7 cellular contexts compared by ENCODE assay signal in the genomic region with DNA sequence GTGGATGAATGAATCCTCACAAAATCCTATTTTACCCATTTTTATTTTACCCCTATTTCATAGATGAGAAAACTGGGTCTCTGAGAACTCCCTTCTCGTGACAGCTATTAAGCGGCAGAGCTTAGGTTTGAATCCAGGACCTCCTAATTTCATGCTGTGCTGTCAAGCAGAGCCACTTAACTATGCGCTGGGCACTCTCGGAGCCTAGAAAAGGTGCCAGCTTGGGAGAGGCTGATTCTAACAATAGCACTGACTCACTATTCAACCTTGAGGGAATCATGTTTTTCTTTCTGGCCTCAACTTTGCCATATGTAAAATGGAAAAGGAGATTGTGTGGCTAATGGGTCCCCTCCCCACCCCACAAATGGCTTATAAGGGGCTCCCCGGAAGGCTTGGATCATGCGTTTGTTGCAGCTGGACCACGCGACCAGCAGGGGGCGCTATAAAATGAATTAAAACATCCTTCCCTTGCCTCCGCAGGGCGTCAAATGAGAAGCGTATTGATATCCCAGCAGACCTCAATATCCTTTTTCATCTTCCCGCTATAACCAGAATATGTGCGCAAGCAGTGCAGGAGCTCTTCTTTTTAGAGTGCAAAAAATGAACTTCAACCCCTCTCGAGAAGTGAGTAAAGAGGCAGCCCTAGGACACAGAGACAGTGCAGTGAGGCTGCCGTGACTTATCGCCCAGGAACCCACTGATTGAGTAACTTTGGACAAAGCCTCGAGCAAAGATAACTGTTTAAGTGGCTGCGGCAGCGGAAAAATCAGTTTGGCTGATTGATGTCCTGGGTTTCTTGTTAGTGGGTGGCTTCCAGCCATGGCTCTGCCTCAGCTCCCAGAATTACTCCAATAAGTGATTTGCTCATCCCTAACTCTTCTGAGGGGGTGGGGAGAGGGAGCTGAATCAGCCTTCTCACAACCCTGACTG. TPM values are rescaled to one million over a fixed set of nuclear protein-coding genes. Genes with fewer than 3 reads are reported as not detected.
DNase-seq lines count a peak whose midpoint lies in the region; ATAC-seq, FAIRE-seq and TF ChIP-seq lines count a peak whose summit lies in the region.

No MANE protein-coding gene starts in this region.

- no peak overlapping the region for H3K27ac ChIP-seq in HCT116 (ENCODE audit: low read depth, low read length)
- no peak overlapping the region for H3K27ac ChIP-seq in endothelial cell of umbilical vein (ENCODE audit: insufficient read depth, low read depth, low read length)
- H3K27ac ChIP-seq in neuronal stem cell (replicated peaks; ENCODE audit: low read length), result no peak overlapping the region

- RAD21 ChIA-PET in HCT116 (lab: Charles Lee; ENCODE audit: low non-redundant PET in 1 of 2, low total read pairs in 2 of 2, uncharacterized antibody in 2 of 2, unreplicated experiment in 2 of 2), result interaction anchor here (1.4 to 1.6 kb wide), 2 partner anchors 166 kb away, joined by 8 to 12 read pairs; no protein-coding TSS in a partner anchor

- H3K9ac ChIP-seq in HCT116 (ENCODE audit: low read length) (no peak overlapping the region), endothelial cell of umbilical vein (replicated peaks; ENCODE audit: extremely low read depth, insufficient read depth, low read length) (no peak overlapping the region), neuronal stem cell (ENCODE audit: low read depth, low read length, poor library complexity) (no peak overlapping the region)

- H3K23ac ChIP-seq in neuronal stem cell (ENCODE audit: low read depth, low read length, poor library complexity), result no peak overlapping the region

- CTCF ChIA-PET in HCT116 (lab: Charles Lee), result interaction anchor here (0.9 to 2.5 kb wide), 5 partner anchors 9 to 165 kb away, joined by 4 to 22 read pairs (median 9); no protein-coding TSS in a partner anchor
- CTCF ChIA-PET in endothelial cell of umbilical vein (lab: Charles Lee), result interaction anchor here (0.7 to 5.1 kb wide), 18 partner anchors 13 to 242 kb away, joined by 3 to 159 read pairs (median 4); no protein-coding TSS in a partner anchor

- DNase-seq in D721Med (ENCODE audit: insufficient read length, low spot score) (no peak), HCT116 (ENCODE audit: low read depth, low spot score) (peak; percentile 19), SK-MEL-5 (ENCODE audit: low read depth, low spot score) (peak; percentile 64), endothelial cell of umbilical vein (ENCODE audit: low read depth, low spot score) (peak; percentile 30), neuronal stem cell (ENCODE audit: low spot score) (peak; percentile 61), putamen (ENCODE audit: low spot score) (no peak)

- peak; percentile 90 for ATAC-seq in HCT116
- ATAC-seq in GM19023 (IDR thresholded peaks at IDR 0.05; ENCODE audit: unreplicated experiment), result no peak

- TF ChIP-seq POLR2A in HCT116 (IDR thresholded peaks at IDR 0.05; ENCODE audit: borderline replicate concordance, extremely low read depth, insufficient read depth, insufficient read length) (no peak), endothelial cell of umbilical vein (IDR thresholded peaks at IDR 0.05; ENCODE audit: low read depth, low read length) (no peak)

- BruUV-seq in HCT116 (replicated peaks; lab: Mats Ljungman, UMichigan) (no TSS peak), endothelial cell of umbilical vein (replicated peaks; lab: Mats Ljungman, UMichigan) (no TSS peak)

- no peak overlapping the region for H3K18ac ChIP-seq in neuronal stem cell (ENCODE audit: low read length)

- H2BK120ac ChIP-seq in neuronal stem cell (ENCODE audit: low read depth, low read length), result no peak overlapping the region

- no peak overlapping the region for H4K8ac ChIP-seq in neuronal stem cell (ENCODE audit: low read depth, low read length)

- FAIRE-seq in D721Med (lab: Jason Lieb, UNC) (no peak), endothelial cell of umbilical vein (lab: Jason Lieb, UNC) (peak; percentile 57)

- no peak overlapping the region for H2BK5ac ChIP-seq in neuronal stem cell (ENCODE audit: low read length)

- no peak overlapping the region for H2BK15ac ChIP-seq in neuronal stem cell (ENCODE audit: low read length)

- peak; percentile 56 for TF ChIP-seq RAD21 in HCT116 (IDR thresholded peaks at IDR 0.05; ENCODE audit: low read depth)

- intact Hi-C loops in HCT116 (cut with micrococcal nuclease) (loop anchor here (1.0 kb wide), 2 partner anchors 87 to 166 kb away; no protein-coding TSS in a partner anchor), endothelial cell of umbilical vein (cut with micrococcal nuclease) (loop anchor here (1.0 to 2.0 kb wide), 3 partner anchors 95 to 448 kb away; a partner anchor contains a TSS)

- no CpG with 5 or more reads among the region's 20 CpGs for WGBS in neuronal stem cell (ENCODE audit: extremely low coverage in 2 of 2, insufficient read length in 2 of 2, insufficient replicate concordance in 1 of 2), 2 donors

- H3K9me1 ChIP-seq in endothelial cell of umbilical vein (replicated peaks; ENCODE audit: control insufficient read depth, extremely low read depth, insufficient read depth, low read length), result no peaks in the 10 kb centered on the region

- H2BK12ac ChIP-seq in neuronal stem cell (ENCODE audit: low read length), result no peak overlapping the region

- H3K4ac ChIP-seq in neuronal stem cell (ENCODE audit: low read length), result no peak overlapping the region

- H2AFZ ChIP-seq in HCT116 (ENCODE audit: low read depth, low read length, poor library complexity, severe bottlenecking), result no peak overlapping the region
- H2AFZ ChIP-seq in endothelial cell of umbilical vein (ENCODE audit: low read depth, low read length), result no peak overlapping the region
- H2AFZ ChIP-seq in neuronal stem cell (ENCODE audit: low read length), result no peak overlapping the region

- H3K4me2 ChIP-seq in HCT116 (ENCODE audit: low read length), result no peak overlapping the region
- no peak overlapping the region for H3K4me2 ChIP-seq in endothelial cell of umbilical vein (ENCODE audit: insufficient read depth, low read length)
- no peak overlapping the region for H3K4me2 ChIP-seq in neuronal stem cell (ENCODE audit: insufficient read depth, low read length, poor library complexity, severe bottlenecking)

- no peak overlapping the region for H4K91ac ChIP-seq in neuronal stem cell (ENCODE audit: low read depth, low read length, poor library complexity)

- in situ Hi-C loops in SK-MEL-5 (cut with HindIII; ENCODE audit: low pct_unique_long_range_greater_than_20kb, low sequenced_read_pairs), result no loop called here

- H4K20me1 ChIP-seq in HCT116 (ENCODE audit: insufficient read depth) (no peaks in the 10 kb centered on the region), endothelial cell of umbilical vein (replicated peaks; ENCODE audit: control insufficient read depth, extremely low read depth, insufficient read depth, low read length) (no peaks in the 10 kb centered on the region)

- H3K79me2 ChIP-seq in HCT116 (ENCODE audit: insufficient read depth, low read length), result no peaks in the 10 kb centered on the region
- no peaks in the 10 kb centered on the region for H3K79me2 ChIP-seq in endothelial cell of umbilical vein (ENCODE audit: control insufficient read depth, insufficient read depth, low read length)

- dilution Hi-C loops in endothelial cell of umbilical vein (cut with MboI; ENCODE audit: extremely low pct_ligation_motif_present, low sequenced_read_pairs), result no loop called here

- H3K27me3 ChIP-seq in HCT116 (ENCODE audit: insufficient read depth, low read length), result peaks cover 69% of the 10 kb centered on the region
- peaks cover 0 to 4% of the 10 kb centered on the region in 2 experiments for H3K27me3 ChIP-seq in endothelial cell of umbilical vein (ENCODE audit: control insufficient read depth in 2 of 2, insufficient read depth in 2 of 2, low read length in 2 of 2)
- peaks cover 0 to 5% (median 0%) of the 10 kb centered on the region in 3 experiments for H3K27me3 ChIP-seq in neuronal stem cell (ENCODE audit: control insufficient read depth in 3 of 3, insufficient read depth in 3 of 3, low read depth in 1 of 3, low read length in 3 of 3)

- H3K4me1 ChIP-seq in HCT116 (ENCODE audit: control insufficient read depth in 1 of 2, insufficient read depth in 2 of 2, low read length in 2 of 2) (no peaks in the 10 kb centered on the region), endothelial cell of umbilical vein (ENCODE audit: control insufficient read depth, extremely low read depth, insufficient read depth, low read length) (no peaks in the 10 kb centered on the region), neuronal stem cell (ENCODE audit: control insufficient read depth in 2 of 2, insufficient read depth in 1 of 2, low read depth in 1 of 2, low read length in 2 of 2) (peaks cover 0 to 2% of the 10 kb centered on the region in 2 donors)

- H3K79me1 ChIP-seq in neuronal stem cell (ENCODE audit: low read depth, low read length), result no peaks in the 10 kb centered on the region

- H3K14ac ChIP-seq in neuronal stem cell (ENCODE audit: low read length), result no peak overlapping the region

- H3K9me3 ChIP-seq in HCT116 (ENCODE audit: control insufficient read depth in 1 of 2, insufficient read depth in 1 of 2, low read depth in 1 of 2, low read length in 2 of 2) (no peaks in the 10 kb centered on the region), endothelial cell of umbilical vein (replicated peaks; ENCODE audit: control insufficient read depth, insufficient read depth, low read length) (no peaks in the 10 kb centered on the region), neuronal stem cell (replicated peaks in 1 of 2; ENCODE audit: control insufficient read depth in 2 of 2, insufficient read depth in 1 of 2, low read depth in 1 of 2, low read length in 2 of 2) (no peaks in the 10 kb centered on the region)

- POLR2A ChIA-PET in HCT116 (lab: Charles Lee), result no interaction called here
- POLR2A ChIA-PET in endothelial cell of umbilical vein (lab: Charles Lee), result no interaction called here

- H3K4me3 ChIP-seq in HCT116 (replicated peaks in 1 of 2; ENCODE audit: low read depth in 1 of 2, low read length in 2 of 2), result no peak overlapping the region
- no peak overlapping the region for H3K4me3 ChIP-seq in endothelial cell of umbilical vein (replicated peaks in 1 of 3; ENCODE audit: insufficient read depth in 1 of 3, low read depth in 1 of 3, low read length in 3 of 3)
- no peak overlapping the region for H3K4me3 ChIP-seq in neuronal stem cell (ENCODE audit: low read length in 2 of 2)

- no peaks in the 10 kb centered on the region for H3K9me2 ChIP-seq in HCT116 (ENCODE audit: insufficient read depth)

- peak; percentile 71 for TF ChIP-seq CTCF in D721Med (IDR thresholded peaks at IDR 0.05; ENCODE audit: insufficient read depth, missing control alignments)
- peak; percentile 58 to 98 (median 80); a peak in 5 of 6 replicates for TF ChIP-seq CTCF in HCT116 (IDR thresholded peaks at IDR 0.05 in 2 of 3, conservative IDR thresholded peaks at IDR 0.05 in 1 of 3; ENCODE audit: borderline replicate concordance in 1 of 3, insufficient read depth in 1 of 3, low read depth in 2 of 3, low read length in 2 of 3)
- TF ChIP-seq CTCF in endothelial cell of umbilical vein (IDR thresholded peaks at IDR 0.05; ENCODE audit: extremely low read depth in 1 of 2, insufficient read depth in 1 of 2, low read depth in 1 of 2, low read length in 2 of 2), result peak; percentile 79 to 88

- H3K36me3 ChIP-seq in HCT116 (ENCODE audit: control insufficient read depth in 1 of 2, insufficient read depth in 2 of 2, low read length in 2 of 2) (no peaks in the 10 kb centered on the region), endothelial cell of umbilical vein (ENCODE audit: control insufficient read depth in 2 of 2, extremely low read depth in 1 of 2, insufficient read depth in 2 of 2, low read length in 2 of 2) (no peaks in the 10 kb centered on the region), neuronal stem cell (replicated peaks in 1 of 2; ENCODE audit: control insufficient read depth in 2 of 2, insufficient read depth in 2 of 2, low read length in 2 of 2) (no peaks in the 10 kb centered on the region)

- H2AK5ac ChIP-seq in neuronal stem cell (ENCODE audit: low read depth, low read length), result no peak overlapping the region

RNA-seq across cellular contexts. Expression of a gene that starts 12.9 kb away (rescaled TPM):
- total RNA-seq in HCT116 (2021; ENCODE audit: unreplicated experiment) (not detected), endothelial cell of umbilical vein (not detected in 2 replicates)
- polyA plus RNA-seq in HCT116 (2012), result not detected in 2 replicates
- total RNA-seq in SK-MEL-5 (2014; rRNA removed; shearing (Covaris generic)), result not detected in 2 replicates
- polyA plus RNA-seq in SK-MEL-5 (2015; cell fraction: cytosol; rRNA removed), result not detected in 2 replicates
- 0.11 TPM in 1 of 2 replicates, not detected in the other for polyA plus RNA-seq in SK-MEL-5 (2015; cell fraction: nucleus; rRNA removed)
- polyA plus RNA-seq in endothelial cell of umbilical vein, result not detected in 2 replicates
- polyA plus RNA-seq in endothelial cell of umbilical vein (2011; cell fraction: cytosol; rRNA removed), result not detected in 2 replicates
- polyA plus RNA-seq in endothelial cell of umbilical vein (2011; cell fraction: nucleus; rRNA removed), result not detected in 2 replicates
- not detected in 2 replicates for polyA plus RNA-seq in endothelial cell of umbilical vein (2012)
- polyA minus RNA-seq in endothelial cell of umbilical vein, result not detected in 2 replicates
- not detected for polyA minus RNA-seq in endothelial cell of umbilical vein (2011; cell fraction: cytosol; rRNA and poly(A)+ RNA removed)
- not detected in 2 replicates for polyA minus RNA-seq in endothelial cell of umbilical vein (2011; cell fraction: nucleus; rRNA and poly(A)+ RNA removed)
- 0.06 TPM for polyA plus RNA-seq in neuronal stem cell (2013, experiment 1 of 2)
- 0.01 TPM for polyA plus RNA-seq in neuronal stem cell (2013, experiment 2 of 2)

Comparison
In these comparisons a context has a peak if more than half of its experiments do, and no peak if none do; other contexts are left out.
1. DNase-seq: peak in HCT116 (single experiment), SK-MEL-5 (single experiment), endothelial cell of umbilical vein (single experiment) and neuronal stem cell (single experiment); none in D721Med (single experiment) and putamen (single experiment).
2. Peak in every context shown above with its lines, with median percentiles within 50 percentile points of each other: CTCF ChIP-seq.